In genomic region chr12:16359512-16360491, GRCh38 we compare ENCODE assay signal across 8 cellular contexts. TPM values are rescaled to one million over a fixed set of nuclear protein-coding genes. Genes with fewer than 3 reads are reported as not detected.
A peak's percentile ranks its signal among the peaks of the same experiment; 100 is the strongest.
DNase-seq lines count a peak whose midpoint lies in the region; ATAC-seq and TF ChIP-seq lines count a peak whose summit lies in the region.

No MANE protein-coding gene starts in this region.

- H3K4me3 ChIP-seq in foreskin fibroblast (ENCODE audit: low read depth in 1 of 2, low read length in 2 of 2) = no peak overlapping the region
- H3K4me3 ChIP-seq in sigmoid colon = no peak overlapping the region

- no peak for TF ChIP-seq EP300 in sigmoid colon (IDR thresholded peaks at IDR 0.05)

- ATAC-seq in HG02759 (IDR thresholded peaks at IDR 0.05; ENCODE audit: unreplicated experiment) = peak; percentile 58
- no peak for ATAC-seq in HG02588 (IDR thresholded peaks at IDR 0.05; ENCODE audit: unreplicated experiment)

- intact Hi-C loops in sigmoid colon (cut with DNase I) = loop anchor here (5.0 kb wide), 1 partner anchor 198 kb away; no protein-coding TSS in a partner anchor

- DNase-seq in NCI-H2171 treated with DMSO at 0.1 percent for 48 hours (lab: John Stamatoyannopoulos, UW) = peak; percentile 21
- no peak for DNase-seq in NCI-H2171 (lab: John Stamatoyannopoulos, UW)
- DNase-seq in SK-MEL-5 (ENCODE audit: low read depth, low spot score) = peak; percentile 76
- DNase-seq in foreskin fibroblast = peak in 1 of 2 donors; percentile 66
- peak; percentile 71 for DNase-seq in sigmoid colon
- no peak for DNase-seq in hepatic stellate cell (ENCODE audit: low spot score)

- 45 to 81% methylated on average over 20 of the region's 20 CpGs for WGBS in sigmoid colon, 2 donors

- no peaks in the 10 kb centered on the region for H3K36me3 ChIP-seq in sigmoid colon

- TF ChIP-seq CTCF in foreskin fibroblast (IDR thresholded peaks at IDR 0.05; ENCODE audit: low read depth, low read length) (peak; percentile 62), sigmoid colon (IDR thresholded peaks at IDR 0.05) (peak; percentile 21 to 70 (median 56))

- H3K27ac ChIP-seq in sigmoid colon = no peak overlapping the region

- peaks cover 0 to 7% (median 2%) of the 10 kb centered on the region in 4 donors for H3K4me1 ChIP-seq in sigmoid colon

- no peaks in the 10 kb centered on the region for H3K9me3 ChIP-seq in sigmoid colon

- no peak for TF ChIP-seq POLR2A in sigmoid colon (IDR thresholded peaks at IDR 0.05)

- H3K27me3 ChIP-seq in sigmoid colon = no peaks in the 10 kb centered on the region

- in situ Hi-C loops in SK-MEL-5 (cut with HindIII; ENCODE audit: low pct_unique_long_range_greater_than_20kb, low sequenced_read_pairs) = loop anchor here (25.0 kb wide), 1 partner anchor 198 kb away; no protein-coding TSS in a partner anchor

RNA-seq across cellular contexts. Expression of gene MGST1, which starts 12.4 kb away (rescaled TPM):
- 5.3 and 9.0 TPM in 2 replicates for total RNA-seq in SK-MEL-5 (2014; rRNA removed; shearing (Covaris generic))
- 20.8 and 29.0 TPM in 2 replicates for polyA plus RNA-seq in SK-MEL-5 (2015; cell fraction: cytosol; rRNA removed)
- 1.5 and 8.0 TPM in 2 replicates for polyA plus RNA-seq in SK-MEL-5 (2015; cell fraction: nucleus; rRNA removed)
- 100 to 1,000 TPM in 1 of 4 donors, 10 to 100 TPM in 3; 39.6 to 156 (median 85.0) TPM for total RNA-seq in sigmoid colon
- polyA plus RNA-seq in sigmoid colon = 100 to 1,000 TPM; 192 to 407 (median 218) TPM

Comparison
In these comparisons a context has a peak if more than half of its experiments do, and no peak if none do; other contexts are left out.
1. DNase-seq: peak in NCI-H2171 treated with DMSO at 0.1 percent for 48 hours (single experiment), SK-MEL-5 (single experiment) and sigmoid colon (single experiment); none in NCI-H2171 (single experiment) and hepatic stellate cell (single experiment).